ENCODE assay signal across 8 cellular contexts in the genomic region with DNA sequence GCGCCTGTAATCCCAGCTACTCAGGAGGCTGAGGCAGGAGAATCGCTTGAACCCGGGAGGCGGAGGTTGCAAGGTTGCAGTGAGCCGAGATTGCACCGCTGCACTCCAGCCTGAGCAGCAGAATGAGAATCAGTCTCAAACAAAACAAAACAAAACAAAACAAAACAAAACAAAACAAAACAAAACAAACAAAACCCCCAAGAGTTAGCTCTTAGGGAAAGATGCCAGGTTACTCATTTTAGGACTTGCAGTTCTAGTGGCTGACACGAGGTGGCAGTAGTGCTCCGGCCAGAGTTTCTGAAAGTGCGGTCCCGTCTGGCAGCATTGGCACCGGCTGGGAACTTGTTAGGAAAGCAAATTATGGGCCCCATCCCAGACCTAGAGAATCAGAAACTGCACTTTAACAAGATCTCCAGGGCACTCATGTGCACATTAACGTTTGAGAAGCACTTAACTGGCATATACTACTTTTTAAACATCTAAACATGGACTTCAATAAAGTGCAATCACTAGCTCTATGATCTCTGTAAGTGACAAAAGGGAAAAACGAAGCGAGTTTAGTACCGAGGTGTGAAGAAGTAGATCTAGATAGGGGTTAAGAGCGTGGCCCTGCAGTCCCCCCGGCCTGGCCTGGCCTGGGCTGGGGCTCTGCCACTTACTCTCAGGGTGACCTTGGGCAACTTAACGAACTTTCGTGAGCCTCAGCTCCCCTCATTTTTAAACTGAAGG. TPM values are rescaled to one million over a fixed set of nuclear protein-coding genes. Genes with fewer than 3 reads are reported as not detected.
A peak's percentile ranks its signal among the peaks of the same experiment; 100 is the strongest.
DNase-seq lines count a peak whose midpoint lies in the region; ATAC-seq lines count a peak whose summit lies in the region.

No MANE protein-coding gene starts in this region.

- no peaks in the 10 kb centered on the region for H3K27me3 Mint-ChIP-seq in central memory CD8-positive, alpha-beta T cell

- no peaks in the 10 kb centered on the region for H3K9me3 Mint-ChIP-seq in central memory CD8-positive, alpha-beta T cell

- H3K4me3 Mint-ChIP-seq in central memory CD8-positive, alpha-beta T cell = peak overlapping the region; percentile 41

- H3K36me3 Mint-ChIP-seq in central memory CD8-positive, alpha-beta T cell (ENCODE audit: insufficient read depth) = peaks cover 4% of the 10 kb centered on the region

- DNase-seq in NCI-H2171 treated with DMSO at 0.1 percent for 48 hours (lab: John Stamatoyannopoulos, UW) (peak; percentile 67), NCI-H2171 (lab: John Stamatoyannopoulos, UW) (no peak), NCI-H2029 treated with DMSO at 0.1 percent for 48 hours (lab: John Stamatoyannopoulos, UW) (peak; percentile 40), left lobe of liver (ENCODE audit: low spot score) (peak; percentile 81)
- DNase-seq in activated CD4-positive, CD25-positive, alpha-beta regulatory T cell treated with anti-CD3 and anti-CD28 coated beads, Interleukin-2, amount 50 U/mL, for 72 hours = peak; percentile 80
- peak; percentile 74 to 83 for DNase-seq in central memory CD8-positive, alpha-beta T cell (ENCODE audit: low spot score in 2 of 2)
- peak; percentile 75 for DNase-seq in stimulated activated CD4-positive, alpha-beta T cell treated with anti-CD3 and anti-CD28 coated beads, Interleukin-4, amount 100 ng/mL, for 1 hour

- H3K27ac Mint-ChIP-seq in central memory CD8-positive, alpha-beta T cell (ENCODE audit: low read depth) = peak overlapping the region; percentile 49

- H3K4me1 Mint-ChIP-seq in central memory CD8-positive, alpha-beta T cell = peaks cover 48% of the 10 kb centered on the region

- ATAC-seq in central memory CD8-positive, alpha-beta T cell (replicated peaks; ENCODE audit: extremely low read depth, poor library complexity, severe bottlenecking) = no peak
- ATAC-seq in left lobe of liver (peak; percentile 95), GM19351 (IDR thresholded peaks at IDR 0.05; ENCODE audit: unreplicated experiment) (no peak)

RNA-seq across cellular contexts. Expression of a gene that starts 41.9 kb away (rescaled TPM):
- 16.8 TPM for total RNA-seq in left lobe of liver
